ENCODE assay signal across 1 cellular context in the genomic region with DNA sequence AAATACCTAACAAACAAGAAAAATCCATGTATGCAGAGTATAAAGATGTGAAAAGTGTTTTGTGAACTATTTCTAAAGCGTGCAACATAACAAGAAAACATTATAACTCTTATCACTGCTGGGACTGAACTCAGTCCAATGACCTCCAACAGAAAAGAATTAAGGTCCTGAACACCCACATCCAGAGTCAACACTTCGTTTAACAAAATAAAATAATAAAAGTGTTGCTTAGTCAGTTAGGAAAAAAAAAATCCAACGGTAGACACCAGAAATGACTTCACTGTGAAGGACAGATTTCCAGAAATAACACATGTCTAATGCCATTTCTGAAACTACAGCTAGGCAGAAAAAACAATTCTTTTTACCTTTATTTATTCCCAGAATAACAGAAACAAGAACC.
TF ChIP-seq lines count a peak whose summit lies in the region.

No MANE protein-coding gene starts in this region.

TF ChIP-seq in GM23338, 12 proteins besides CTCF, POLR2A, EP300 and RAD21 (continued from another document):
- TF ChIP-seq, protein P1, sequence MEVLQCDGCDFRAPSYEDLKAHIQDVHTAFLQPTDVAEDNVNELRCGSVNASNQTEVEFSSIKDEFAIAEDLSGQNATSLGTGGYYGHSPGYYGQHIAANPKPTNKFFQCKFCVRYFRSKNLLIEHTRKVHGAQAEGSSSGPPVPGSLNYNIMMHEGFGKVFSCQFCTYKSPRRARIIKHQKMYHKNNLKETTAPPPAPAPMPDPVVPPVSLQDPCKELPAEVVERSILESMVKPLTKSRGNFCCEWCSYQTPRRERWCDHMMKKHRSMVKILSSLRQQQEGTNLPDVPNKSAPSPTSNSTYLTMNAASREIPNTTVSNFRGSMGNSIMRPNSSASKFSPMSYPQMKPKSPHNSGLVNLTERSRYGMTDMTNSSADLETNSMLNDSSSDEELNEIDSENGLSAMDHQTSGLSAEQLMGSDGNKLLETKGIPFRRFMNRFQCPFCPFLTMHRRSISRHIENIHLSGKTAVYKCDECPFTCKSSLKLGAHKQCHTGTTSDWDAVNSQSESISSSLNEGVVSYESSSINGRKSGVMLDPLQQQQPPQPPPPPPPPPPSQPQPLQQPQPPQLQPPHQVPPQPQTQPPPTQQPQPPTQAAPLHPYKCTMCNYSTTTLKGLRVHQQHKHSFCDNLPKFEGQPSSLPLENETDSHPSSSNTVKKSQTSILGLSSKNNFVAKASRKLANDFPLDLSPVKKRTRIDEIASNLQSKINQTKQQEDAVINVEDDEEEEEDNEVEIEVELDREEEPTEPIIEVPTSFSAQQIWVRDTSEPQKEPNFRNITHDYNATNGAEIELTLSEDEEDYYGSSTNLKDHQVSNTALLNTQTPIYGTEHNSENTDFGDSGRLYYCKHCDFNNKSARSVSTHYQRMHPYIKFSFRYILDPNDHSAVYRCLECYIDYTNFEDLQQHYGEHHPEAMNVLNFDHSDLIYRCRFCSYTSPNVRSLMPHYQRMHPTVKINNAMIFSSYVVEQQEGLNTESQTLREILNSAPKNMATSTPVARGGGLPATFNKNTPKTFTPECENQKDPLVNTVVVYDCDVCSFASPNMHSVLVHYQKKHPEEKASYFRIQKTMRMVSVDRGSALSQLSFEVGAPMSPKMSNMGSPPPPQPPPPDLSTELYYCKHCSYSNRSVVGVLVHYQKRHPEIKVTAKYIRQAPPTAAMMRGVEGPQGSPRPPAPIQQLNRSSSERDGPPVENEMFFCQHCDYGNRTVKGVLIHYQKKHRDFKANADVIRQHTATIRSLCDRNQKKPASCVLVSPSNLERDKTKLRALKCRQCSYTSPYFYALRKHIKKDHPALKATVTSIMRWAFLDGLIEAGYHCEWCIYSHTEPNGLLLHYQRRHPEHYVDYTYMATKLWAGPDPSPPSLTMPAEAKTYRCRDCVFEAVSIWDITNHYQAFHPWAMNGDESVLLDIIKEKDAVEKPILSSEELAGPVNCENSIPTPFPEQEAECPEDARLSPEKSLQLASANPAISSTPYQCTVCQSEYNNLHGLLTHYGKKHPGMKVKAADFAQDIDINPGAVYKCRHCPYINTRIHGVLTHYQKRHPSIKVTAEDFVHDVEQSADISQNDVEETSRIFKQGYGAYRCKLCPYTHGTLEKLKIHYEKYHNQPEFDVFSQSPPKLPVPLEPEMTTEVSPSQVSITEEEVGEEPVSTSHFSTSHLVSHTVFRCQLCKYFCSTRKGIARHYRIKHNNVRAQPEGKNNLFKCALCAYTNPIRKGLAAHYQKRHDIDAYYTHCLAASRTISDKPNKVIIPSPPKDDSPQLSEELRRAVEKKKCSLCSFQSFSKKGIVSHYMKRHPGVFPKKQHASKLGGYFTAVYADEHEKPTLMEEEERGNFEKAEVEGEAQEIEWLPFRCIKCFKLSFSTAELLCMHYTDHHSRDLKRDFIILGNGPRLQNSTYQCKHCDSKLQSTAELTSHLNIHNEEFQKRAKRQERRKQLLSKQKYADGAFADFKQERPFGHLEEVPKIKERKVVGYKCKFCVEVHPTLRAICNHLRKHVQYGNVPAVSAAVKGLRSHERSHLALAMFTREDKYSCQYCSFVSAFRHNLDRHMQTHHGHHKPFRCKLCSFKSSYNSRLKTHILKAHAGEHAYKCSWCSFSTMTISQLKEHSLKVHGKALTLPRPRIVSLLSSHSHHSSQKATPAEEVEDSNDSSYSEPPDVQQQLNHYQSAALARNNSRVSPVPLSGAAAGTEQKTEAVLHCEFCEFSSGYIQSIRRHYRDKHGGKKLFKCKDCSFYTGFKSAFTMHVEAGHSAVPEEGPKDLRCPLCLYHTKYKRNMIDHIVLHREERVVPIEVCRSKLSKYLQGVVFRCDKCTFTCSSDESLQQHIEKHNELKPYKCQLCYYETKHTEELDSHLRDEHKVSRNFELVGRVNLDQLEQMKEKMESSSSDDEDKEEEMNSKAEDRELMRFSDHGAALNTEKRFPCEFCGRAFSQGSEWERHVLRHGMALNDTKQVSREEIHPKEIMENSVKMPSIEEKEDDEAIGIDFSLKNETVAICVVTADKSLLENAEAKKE (CRISPR knock-in tag; IDR thresholded peaks at IDR 0.05): no peak
- TF ChIP-seq NANOG (IDR thresholded peaks at IDR 0.05; ENCODE audit: borderline replicate concordance): no peak
- no peak for TF ChIP-seq STAT1 (IDR thresholded peaks at IDR 0.05; ENCODE audit: unreplicated experiment)
- no peak for TF ChIP-seq ZNF114 (CRISPR knock-in tag; IDR thresholded peaks at IDR 0.05)
- no peak for TF ChIP-seq EZH2phosphoT487 (IDR thresholded peaks at IDR 0.05; ENCODE audit: unreplicated experiment)
- TF ChIP-seq CREB1 (CRISPR knock-in tag; IDR thresholded peaks at IDR 0.05; ENCODE audit: low read depth): no peak
- no peak for TF ChIP-seq POLR2AphosphoS5 (IDR thresholded peaks at IDR 0.05; ENCODE audit: low read depth)
- no peak for TF ChIP-seq EZH2 (IDR thresholded peaks at IDR 0.05; ENCODE audit: low read depth, unreplicated experiment)
- no peak for TF ChIP-seq ZNF331 (CRISPR knock-in tag; IDR thresholded peaks at IDR 0.05; ENCODE audit: low read depth)
- TF ChIP-seq, protein P2, sequence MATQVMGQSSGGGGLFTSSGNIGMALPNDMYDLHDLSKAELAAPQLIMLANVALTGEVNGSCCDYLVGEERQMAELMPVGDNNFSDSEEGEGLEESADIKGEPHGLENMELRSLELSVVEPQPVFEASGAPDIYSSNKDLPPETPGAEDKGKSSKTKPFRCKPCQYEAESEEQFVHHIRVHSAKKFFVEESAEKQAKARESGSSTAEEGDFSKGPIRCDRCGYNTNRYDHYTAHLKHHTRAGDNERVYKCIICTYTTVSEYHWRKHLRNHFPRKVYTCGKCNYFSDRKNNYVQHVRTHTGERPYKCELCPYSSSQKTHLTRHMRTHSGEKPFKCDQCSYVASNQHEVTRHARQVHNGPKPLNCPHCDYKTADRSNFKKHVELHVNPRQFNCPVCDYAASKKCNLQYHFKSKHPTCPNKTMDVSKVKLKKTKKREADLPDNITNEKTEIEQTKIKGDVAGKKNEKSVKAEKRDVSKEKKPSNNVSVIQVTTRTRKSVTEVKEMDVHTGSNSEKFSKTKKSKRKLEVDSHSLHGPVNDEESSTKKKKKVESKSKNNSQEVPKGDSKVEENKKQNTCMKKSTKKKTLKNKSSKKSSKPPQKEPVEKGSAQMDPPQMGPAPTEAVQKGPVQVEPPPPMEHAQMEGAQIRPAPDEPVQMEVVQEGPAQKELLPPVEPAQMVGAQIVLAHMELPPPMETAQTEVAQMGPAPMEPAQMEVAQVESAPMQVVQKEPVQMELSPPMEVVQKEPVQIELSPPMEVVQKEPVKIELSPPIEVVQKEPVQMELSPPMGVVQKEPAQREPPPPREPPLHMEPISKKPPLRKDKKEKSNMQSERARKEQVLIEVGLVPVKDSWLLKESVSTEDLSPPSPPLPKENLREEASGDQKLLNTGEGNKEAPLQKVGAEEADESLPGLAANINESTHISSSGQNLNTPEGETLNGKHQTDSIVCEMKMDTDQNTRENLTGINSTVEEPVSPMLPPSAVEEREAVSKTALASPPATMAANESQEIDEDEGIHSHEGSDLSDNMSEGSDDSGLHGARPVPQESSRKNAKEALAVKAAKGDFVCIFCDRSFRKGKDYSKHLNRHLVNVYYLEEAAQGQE (IDR thresholded peaks at IDR 0.05; ENCODE audit: unreplicated experiment): no peak
- TF ChIP-seq, protein P3, sequence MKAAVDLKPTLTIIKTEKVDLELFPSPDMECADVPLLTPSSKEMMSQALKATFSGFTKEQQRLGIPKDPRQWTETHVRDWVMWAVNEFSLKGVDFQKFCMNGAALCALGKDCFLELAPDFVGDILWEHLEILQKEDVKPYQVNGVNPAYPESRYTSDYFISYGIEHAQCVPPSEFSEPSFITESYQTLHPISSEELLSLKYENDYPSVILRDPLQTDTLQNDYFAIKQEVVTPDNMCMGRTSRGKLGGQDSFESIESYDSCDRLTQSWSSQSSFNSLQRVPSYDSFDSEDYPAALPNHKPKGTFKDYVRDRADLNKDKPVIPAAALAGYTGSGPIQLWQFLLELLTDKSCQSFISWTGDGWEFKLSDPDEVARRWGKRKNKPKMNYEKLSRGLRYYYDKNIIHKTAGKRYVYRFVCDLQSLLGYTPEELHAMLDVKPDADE (IDR thresholded peaks at IDR 0.05): no peak
